1 cellular context compared by ENCODE assay signal in genomic region chr2:27993950-27994728, GRCh38.
TF ChIP-seq lines count a peak whose summit lies in the region.

No MANE protein-coding gene starts in this region.

TF ChIP-seq in HepG2, 621 proteins besides CTCF, POLR2A, EP300 and RAD21 (continued from another document):
- no peak for TF ChIP-seq ZBTB10 (CRISPR knock-in tag; IDR thresholded peaks at IDR 0.05; ENCODE audit: borderline replicate concordance)
- no peak for TF ChIP-seq PTBP1 (IDR thresholded peaks at IDR 0.05; ENCODE audit: low read depth, low read length, poor library complexity, severe bottlenecking)
- TF ChIP-seq ATF7 (IDR thresholded peaks at IDR 0.05) = peak; percentile 98
- no peak for TF ChIP-seq ATF7 (CRISPR knock-in tag; IDR thresholded peaks at IDR 0.05)
- no peak for TF ChIP-seq HDAC1 (CRISPR knock-in tag; IDR thresholded peaks at IDR 0.05)
- TF ChIP-seq KAT8 (CRISPR knock-in tag; IDR thresholded peaks at IDR 0.05) = no peak
- TF ChIP-seq ZNF678 (CRISPR knock-in tag; IDR thresholded peaks at IDR 0.05) = no peak
- peak; percentile 86 for TF ChIP-seq CREB1 (IDR thresholded peaks at IDR 0.05)
- TF ChIP-seq CREB1 (CRISPR knock-in tag; IDR thresholded peaks at IDR 0.05) = no peak
- no peak for TF ChIP-seq HIC2 (CRISPR knock-in tag; IDR thresholded peaks at IDR 0.05; ENCODE audit: low read depth)
TF ChIP-seq in HepG2: peak in this region for 2.
